ENCODE assay signal across 8 cellular contexts in genomic region chr17:7132511-7133094, GRCh38. TPM values are rescaled to one million over a fixed set of nuclear protein-coding genes. Genes with fewer than 3 reads are reported as not detected.
DNase-seq lines count a peak whose midpoint lies in the region; ATAC-seq and TF ChIP-seq lines count a peak whose summit lies in the region.

No MANE protein-coding gene starts in this region.

- peak overlapping the region in 2 of 5 donors; percentile 18 to 62 for H3K4me3 Mint-ChIP-seq in immature natural killer cell
- H3K4me3 Mint-ChIP-seq in stimulated activated memory B cell treated with anti-CD40 and anti-IgM and Interleukin-4, amounts not matched to agents 10 μg/mL and 1 μg/mL and 100 μg/mL, for 72 hours: peak overlapping the region; percentile 33

- H3K27ac Mint-ChIP-seq in immature natural killer cell: peak overlapping the region in 5 of 6 donors; percentile 15 to 79 (median 69)
- peak overlapping the region; percentile 66 for H3K27ac Mint-ChIP-seq in stimulated activated memory B cell treated with anti-CD40 and anti-IgM and Interleukin-4, amounts not matched to agents 10 μg/mL and 1 μg/mL and 100 μg/mL, for 72 hours

- H3K9me3 Mint-ChIP-seq in immature natural killer cell: no peaks in the 10 kb centered on the region
- no peaks in the 10 kb centered on the region for H3K9me3 Mint-ChIP-seq in stimulated activated memory B cell treated with anti-CD40 and anti-IgM and Interleukin-4, amounts not matched to agents 10 μg/mL and 1 μg/mL and 100 μg/mL, for 72 hours

- TF ChIP-seq POLR2A in GM19193 (IDR thresholded peaks at IDR 0.05; ENCODE audit: extremely low read depth, insufficient read depth, insufficient read length): peak; percentile 45

- H3K36me3 Mint-ChIP-seq in immature natural killer cell: peaks cover 0 to 5% (median 0%) of the 10 kb centered on the region in 3 donors
- no peaks in the 10 kb centered on the region for H3K36me3 Mint-ChIP-seq in stimulated activated memory B cell treated with anti-CD40 and anti-IgM and Interleukin-4, amounts not matched to agents 10 μg/mL and 1 μg/mL and 100 μg/mL, for 72 hours

- H3K27me3 Mint-ChIP-seq in immature natural killer cell (ENCODE audit: low read depth in 3 of 3): peaks cover 6 to 12% (median 7%) of the 10 kb centered on the region in 3 donors
- H3K27me3 Mint-ChIP-seq in stimulated activated memory B cell treated with anti-CD40 and anti-IgM and Interleukin-4, amounts not matched to agents 10 μg/mL and 1 μg/mL and 100 μg/mL, for 72 hours: peaks cover 20% of the 10 kb centered on the region

- TF ChIP-seq CTCF in HL-60 (IDR thresholded peaks at IDR 0.05; ENCODE audit: insufficient read depth, low read length): no peak

- ATAC-seq in stimulated activated memory B cell treated with anti-CD40 and anti-IgM and Interleukin-4, amounts not matched to agents 10 μg/mL and 1 μg/mL and 100 μg/mL, for 72 hours: peak; percentile 81

- H3K4me1 Mint-ChIP-seq in immature natural killer cell: peaks cover 6 to 19% of the 10 kb centered on the region in 2 donors
- peaks cover 39% of the 10 kb centered on the region for H3K4me1 Mint-ChIP-seq in stimulated activated memory B cell treated with anti-CD40 and anti-IgM and Interleukin-4, amounts not matched to agents 10 μg/mL and 1 μg/mL and 100 μg/mL, for 72 hours

- H3K27ac ChIP-seq in HL-60 (replicated peaks): peak overlapping the region; percentile 68

- DNase-seq in HL-60 (ENCODE audit: low read depth in 1 of 2, low spot score in 1 of 2) (peak in 1 of 2 experiments; percentile 65), activated T-cell treated with anti-CD3 and anti-CD28 coated beads for 48 hours (ENCODE audit: low read depth) (peak; percentile 15), immature natural killer cell (peak; percentile 27 to 43 (median 32)), epidermal melanocyte (ENCODE audit: insufficient read length, low spot score) (no peak), superior temporal gyrus (ENCODE audit: extremely low spot score) (no peak), COR-L47 (lab: John Stamatoyannopoulos, UW) (no peak)

- H3K4me3 ChIP-seq in HL-60 (replicated peaks; ENCODE audit: insufficient read depth, low read length): no peak overlapping the region

- H3K27me3 ChIP-seq in HL-60 (ENCODE audit: insufficient read depth, poor library complexity, severe bottlenecking): no peaks in the 10 kb centered on the region

RNA-seq across cellular contexts. Expression of gene ASGR2, which starts 18.0 kb away (rescaled TPM):
- 1 to 10 TPM in 1 of 3 donors, under 1 TPM in 1, not detected in 1; 0.57 to 3.2 TPM for polyA plus RNA-seq in immature natural killer cell

RNA-seq across cellular contexts. Expression of gene ASGR1, which starts 46.6 kb away (rescaled TPM):
- polyA plus RNA-seq in immature natural killer cell: under 1 TPM; 0.55 to 0.84 (median 0.81) TPM

RNA-seq across cellular contexts. Expression of gene CLEC10A, which starts 52.6 kb away (rescaled TPM):
- polyA plus RNA-seq in immature natural killer cell: 10 to 100 TPM in 2 of 3 donors, under 1 TPM in 1; 0.72 to 13.5 (median 11.7) TPM

Comparison
In these comparisons a context has a peak if more than half of its experiments do, and no peak if none do; other contexts are left out.
1. DNase-seq: peak in activated T-cell treated with anti-CD3 and anti-CD28 coated beads for 48 hours (single experiment) and immature natural killer cell (3 of 3); none in epidermal melanocyte (single experiment), superior temporal gyrus (single experiment) and COR-L47 (single experiment).